31 cellular contexts compared by ENCODE assay signal in the genomic region with DNA sequence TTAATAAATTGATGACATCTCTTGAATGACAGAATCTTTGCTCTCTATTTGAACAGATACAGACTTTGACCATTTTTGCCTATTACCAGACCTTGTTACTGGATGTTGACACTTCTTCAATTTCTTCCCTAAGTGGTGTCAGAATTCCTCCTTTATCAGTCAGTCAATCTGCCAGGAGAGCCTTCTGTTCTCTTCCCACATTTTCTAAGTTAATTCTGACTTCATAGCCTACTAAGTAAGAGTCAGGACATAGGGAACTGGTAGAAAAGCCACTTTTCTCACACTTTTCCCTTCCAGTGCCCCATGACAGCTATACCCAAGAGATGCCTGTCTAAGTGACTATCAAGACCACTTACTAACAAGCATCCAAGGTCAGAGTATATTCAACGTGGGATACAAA.
"Had no signal": no experiment of that assay in that cellular context is flagged by ENCODE, and none has a peak within 500 bp of the region (broad histone marks: within the 10 kb centered on the region; RNA-seq: fewer than 3 reads in every experiment).

No MANE protein-coding gene starts in this region.

- DNase-seq: activated B cell treated with CpG ODN at 0.5 μM for 24 hours; activated CD4-positive, alpha-beta memory T cell treated with anti-CD3 and anti-CD28 coated beads for 36 hours; activated CD4-positive, alpha-beta T cell treated with anti-CD3 and anti-CD28 coated beads for 4 hours; activated CD4-positive, alpha-beta T cell treated with anti-CD3 and anti-CD28 coated beads, Interleukin-2, amount 10 ng/mL, durations not matched to agents 24 days and 14 days; activated CD4-positive, alpha-beta T cell treated with anti-CD3 and anti-CD28 coated beads, Interleukin-2, amount 50 U/mL, for 1 hour; activated CD4-positive, alpha-beta T cell treated with anti-CD3 and anti-CD28 coated beads, Interleukin-2, amount 50 U/mL, for 4 hours; activated CD4-positive, CD25-positive, alpha-beta regulatory T cell treated with anti-CD3 and anti-CD28 coated beads, Interleukin-2, amount 50 U/mL, for 72 hours; activated CD8-positive, alpha-beta memory T cell treated with anti-CD3 and anti-CD28 coated beads, Interleukin-2, amount 50 U/mL, for 4 hours; activated CD8-positive, alpha-beta T cell treated with anti-CD3 and anti-CD28 coated beads for 36 hours; activated effector memory CD4-positive, alpha-beta T cell treated with anti-CD3 and anti-CD28 coated beads, Interleukin-2, amount 50 U/mL, for 16 hours; activated gamma-delta T cell treated with Interleukin-2 at 50 U/mL for 16 hours; activated naive CD4-positive, alpha-beta T cell; activated naive CD4-positive, alpha-beta T cell treated with anti-CD3 and anti-CD28 coated beads for 36 hours; activated naive CD4-positive, alpha-beta T cell treated with anti-CD3 and anti-CD28 coated beads, Interleukin-2, amount 50 U/mL, for 16 hours; activated naive CD8-positive, alpha-beta T cell treated with anti-CD3 and anti-CD28 coated beads for 36 hours; activated T-cell treated with anti-CD3 and anti-CD28 coated beads for 4 hours; activated T-cell treated with anti-CD3 and anti-CD28 coated beads, Interleukin-2, amount 50 U/mL, for 1 hour; activated T-cell treated with anti-CD3 and anti-CD28 coated beads, Interleukin-2, amount 50 U/mL, for 4 hours; activated T-cell treated with anti-CD3 and anti-CD28 coated beads, Interleukin-2, amount 50 U/mL, for 72 hours; adrenal gland; amniotic stem cell; caudate nucleus; cerebellar nuclear complex; T-helper 1 cell; T-helper 2 cell; T-helper 9 cell had no signal

- H3K27ac ChIP-seq: adrenal gland, ascending aorta, cardiac muscle cell, VCaP had no signal

- H3K27me3 ChIP-seq: adrenal gland, ascending aorta, cardiac muscle cell had no signal

- H3K9me3 ChIP-seq: adrenal gland, ascending aorta had no signal

- H3K36me3 ChIP-seq: adrenal gland, ascending aorta, cardiac muscle cell had no signal

- H3K4me1 ChIP-seq: adrenal gland, ascending aorta had no signal

- ATAC-seq: activated CD8-positive, alpha-beta T cell treated with anti-CD3 and anti-CD28 coated beads for 36 hours; activated naive CD4-positive, alpha-beta T cell treated with anti-CD3 and anti-CD28 coated beads, Interleukin-2, amount 50 U/mL, for 72 hours; activated T-cell treated with anti-CD3 and anti-CD28 coated beads, Interleukin-2, amount 50 U/mL, for 4 hours; activated T-cell treated with anti-CD3 and anti-CD28 coated beads, Interleukin-2, amount 50 U/mL, for 72 hours; activated T-helper 17 cell treated with anti-CD3 and anti-CD28 coated beads, Interleukin-2, amount 50 U/mL, for 72 hours had no signal

- H3K4me3 ChIP-seq: adrenal gland, ascending aorta, cardiac muscle cell had no signal
